1 cellular context compared by ENCODE assay signal in genomic region chr13:99009987-99010551, GRCh38.
TF ChIP-seq lines count a peak whose summit lies in the region.

No MANE protein-coding gene starts in this region.

TF ChIP-seq in WTC11, 78 proteins besides CTCF, POLR2A, EP300 and RAD21 (continued from another document):
- TF ChIP-seq GRHL2 (CRISPR knock-in tag; IDR thresholded peaks at IDR 0.05; ENCODE audit: insufficient replicate concordance, severe bottlenecking) (no peak), ZNF281 (CRISPR knock-in tag; IDR thresholded peaks at IDR 0.05) (no peak), FOXP4 (CRISPR knock-in tag; IDR thresholded peaks at IDR 0.05) (no peak), ZNF232 (CRISPR knock-in tag; IDR thresholded peaks at IDR 0.05) (no peak), HMGA2 (CRISPR knock-in tag; IDR thresholded peaks at IDR 0.05) (no peak), ESRRA (CRISPR knock-in tag; IDR thresholded peaks at IDR 0.05; ENCODE audit: borderline replicate concordance) (no peak)
